In genomic region chr1:83998599-83999315, GRCh38 we compare ENCODE assay signal across 8 cellular contexts. TPM values are rescaled to one million over a fixed set of nuclear protein-coding genes. Genes with fewer than 3 reads are reported as not detected.
DNase-seq lines count a peak whose midpoint lies in the region; ATAC-seq and TF ChIP-seq lines count a peak whose summit lies in the region.

Gene TTLL7, minus strand, starts transcription at chr1:83999132. Its CDS starts 46,921 bp downstream, at chr1:83952211.

- H2BK20ac ChIP-seq in H9 (ENCODE audit: low read depth, low read length, poor library complexity, severe bottlenecking): no peak within 1 kb of the TSS

- H3K79me1 ChIP-seq in H9 (ENCODE audit: insufficient read depth, low read depth, low read length, poor library complexity, severe bottlenecking): no peaks in the 10 kb centered on the region

- H3K27ac ChIP-seq in H9 (ENCODE audit: insufficient read length, low read depth, low read length) (no peak within 1 kb of the TSS), right atrium auricular region (peak within 1 kb of the TSS; percentile 86 to 89), psoas muscle (peak within 1 kb of the TSS; percentile 86), uterus (peak within 1 kb of the TSS; percentile 74 to 83)

- H3K14ac ChIP-seq in H9 (ENCODE audit: insufficient read depth, low read length): peak within 1 kb of the TSS; percentile 96

- H3K4me2 ChIP-seq in H9 (ENCODE audit: insufficient read depth, insufficient read length, low read length): peak within 1 kb of the TSS; percentile 44

- no peaks in the 10 kb centered on the region for H3K9me3 ChIP-seq in H9 (ENCODE audit: control insufficient read depth, low read depth, low read length)
- no peaks in the 10 kb centered on the region for H3K9me3 ChIP-seq in adipocyte (ENCODE audit: control insufficient read depth, low read length)
- H3K9me3 ChIP-seq in right atrium auricular region: no peaks in the 10 kb centered on the region
- no peaks in the 10 kb centered on the region for H3K9me3 ChIP-seq in psoas muscle
- H3K9me3 ChIP-seq in uterus: no peaks in the 10 kb centered on the region

- no peak within 1 kb of the TSS for H4K91ac ChIP-seq in H9 (ENCODE audit: insufficient read length, low read depth, low read length)

- H3K9me3 Mint-ChIP-seq in H9: no peaks in the 10 kb centered on the region

- no peaks in the 10 kb centered on the region for H3K23me2 ChIP-seq in H9 (ENCODE audit: insufficient read length, low read depth, low read length, poor library complexity, severe bottlenecking)

- H3K27me3 ChIP-seq in H9 (ENCODE audit: insufficient read depth, low read length) (peaks cover 13% of the 10 kb centered on the region; the same call in 1 of the 2 replicates), adipocyte (replicated peaks; ENCODE audit: control insufficient read depth, insufficient read depth, low read length) (no peaks in the 10 kb centered on the region), right atrium auricular region (no peaks in the 10 kb centered on the region), psoas muscle (ENCODE audit: insufficient read depth in 3 of 3, low read length in 2 of 3) (no peaks in the 10 kb centered on the region), uterus (no peaks in the 10 kb centered on the region)

- H3K79me2 ChIP-seq in H9 (ENCODE audit: insufficient read depth, low read length): no peaks in the 10 kb centered on the region

- peak within 1 kb of the TSS; percentile 10 for H2BK120ac ChIP-seq in H9 (ENCODE audit: low read depth, low read length, poor library complexity, severe bottlenecking)

- H3K4me1 ChIP-seq in H9 (ENCODE audit: insufficient read depth, low read length): no peaks in the 10 kb centered on the region
- peaks cover 3% of the 10 kb centered on the region for H3K4me1 ChIP-seq in adipocyte (ENCODE audit: control insufficient read depth, insufficient read depth, low read length)
- H3K4me1 ChIP-seq in right atrium auricular region: peaks cover 0 to 6% of the 10 kb centered on the region in 2 donors
- peaks cover 4% of the 10 kb centered on the region for H3K4me1 ChIP-seq in psoas muscle
- H3K4me1 ChIP-seq in uterus: no peaks in the 10 kb centered on the region

- no peak within 1 kb of the TSS for H4K5ac ChIP-seq in H9 (ENCODE audit: insufficient read length, low read depth, low read length)

- H3K4me1 Mint-ChIP-seq in H9: peaks cover 10% of the 10 kb centered on the region in 2 experiments

- peak in 1 of 2 donors; percentile 33 for TF ChIP-seq POLR2A in uterus (IDR thresholded peaks at IDR 0.05)

- H3K4me3 ChIP-seq in adipocyte (ENCODE audit: low read length) (peak within 1 kb of the TSS; percentile 87), right atrium auricular region (peak within 1 kb of the TSS; percentile 90 to 91), psoas muscle (peak within 1 kb of the TSS; percentile 94), uterus (peak within 1 kb of the TSS; percentile 61 to 64)

- H3K36me3 ChIP-seq in adipocyte (ENCODE audit: control insufficient read depth, insufficient read depth, low read length, severe bottlenecking) (no peaks in the 10 kb centered on the region), right atrium auricular region (no peaks in the 10 kb centered on the region), psoas muscle (ENCODE audit: insufficient read depth in 1 of 2, low read depth in 1 of 2) (no peaks in the 10 kb centered on the region), uterus (no peaks in the 10 kb centered on the region)

- H2AFZ ChIP-seq in H9 (ENCODE audit: low read length): peak within 1 kb of the TSS; percentile 78

- peaks cover 85% of the 10 kb centered on the region for H3K27me3 Mint-ChIP-seq in H9 (ENCODE audit: low read depth)

- WGBS in H9 (ENCODE audit: extremely low coverage, insufficient read length, low lambda C conversion rate): no CpG with 5 or more reads among the region's 66 CpGs
- WGBS in psoas muscle, 3 donors: 0 to 1% (median 0%) methylated on average over 48 to 66 of the region's 66 CpGs

- peak; percentile 38 for DNase-seq in GDM1 (lab: John Stamatoyannopoulos, UW)
- DNase-seq in H9: peak; percentile 86
- peak; percentile 72 for DNase-seq in M059J (ENCODE audit: low read depth)
- DNase-seq in SKM-1 (lab: John Stamatoyannopoulos, UW; ENCODE audit: unreplicated experiment): peak; percentile 62
- DNase-seq in adipocyte (ENCODE audit: low read depth): peak; percentile 88
- peak; percentile 75 for DNase-seq in right atrium auricular region (ENCODE audit: low spot score)
- DNase-seq in psoas muscle: peak; percentile 85 to 91
- DNase-seq in uterus: peak; percentile 62 to 72

- no peak within 1 kb of the TSS for H2BK5ac ChIP-seq in H9 (ENCODE audit: insufficient read length, low read length)

- H3K18ac ChIP-seq in H9 (ENCODE audit: insufficient read length, low read depth, low read length): peak within 1 kb of the TSS; percentile 89

- no peak within 1 kb of the TSS for H2AK5ac ChIP-seq in H9 (ENCODE audit: insufficient read length, low read length)

- H3T11ph ChIP-seq in H9 (ENCODE audit: low read length): no peak within 1 kb of the TSS

- peak; percentile 96 to 99 (median 97) for ATAC-seq in psoas muscle

- peak within 1 kb of the TSS; percentile 81 to 92 for H3K4me3 Mint-ChIP-seq in H9

- H3K23ac ChIP-seq in H9 (ENCODE audit: insufficient read length, low read depth, low read length): no peak within 1 kb of the TSS

- no peak within 1 kb of the TSS for H2BK12ac ChIP-seq in H9 (ENCODE audit: insufficient read length, low read depth, low read length)

- intact Hi-C loops in psoas muscle (cut with DNase I): loop anchor here in 1 of 2 donors (2.0 kb wide), 1 partner anchor 78 kb away; no protein-coding TSS in a partner anchor
- intact Hi-C loops in uterus (cut with DNase I; ENCODE audit: low total_unique reads): no loop called here

- H3K27ac Mint-ChIP-seq in H9: peak within 1 kb of the TSS in 2 of 3 experiments; percentile 80 to 96; a peak in 4 of 7 replicates

- no peak within 1 kb of the TSS for H2BK15ac ChIP-seq in H9 (ENCODE audit: low read depth, low read length)

- TF ChIP-seq CTCF in H9 (conservative IDR thresholded peaks at IDR 0.05) (no peak), right atrium auricular region (IDR thresholded peaks at IDR 0.05) (no peak), psoas muscle (IDR thresholded peaks at IDR 0.05) (no peak), uterus (IDR thresholded peaks at IDR 0.05) (peak in 1 of 4 experiments; percentile 6)

- H3K4ac ChIP-seq in H9 (ENCODE audit: low read depth, low read length): no peak within 1 kb of the TSS

- no peak within 1 kb of the TSS for H3K56ac ChIP-seq in H9 (ENCODE audit: insufficient read length, low read depth, low read length)

- H4K8ac ChIP-seq in H9 (replicated peaks; ENCODE audit: insufficient read length, low read depth, low read length): no peak within 1 kb of the TSS

- H3K36me3 Mint-ChIP-seq in H9 (ENCODE audit: insufficient read depth in 1 of 3, low read depth in 3 of 3): no peaks in the 10 kb centered on the region

- H3K9ac ChIP-seq in H9 (ENCODE audit: extremely low read depth, insufficient read length, low read length) (peak within 1 kb of the TSS; percentile 71), adipocyte (ENCODE audit: low read length) (peak within 1 kb of the TSS; percentile 90)

- H4K20me1 ChIP-seq in H9 (ENCODE audit: control insufficient read depth, insufficient read depth, insufficient read length): no peaks in the 10 kb centered on the region

RNA-seq across cellular contexts. Expression of gene TTLL7, which starts in this region (rescaled TPM):
- 3.4 and 6.6 TPM in 2 replicates for total RNA-seq in H9 (2021)
- 5.7 and 13.4 TPM in 2 replicates for total RNA-seq in M059J (2014; rRNA removed; shearing (Covaris generic))
- total RNA-seq in right atrium auricular region: 10 to 100 TPM; 10.8 to 17.4 TPM
- total RNA-seq in psoas muscle: 10 to 100 TPM in 1 of 4 donors, 1 to 10 TPM in 3; 5.0 to 13.0 (median 8.6) TPM
- 1 to 10 TPM; 1.1 to 4.2 (median 2.4) TPM for polyA plus RNA-seq in psoas muscle
- total RNA-seq in uterus: 10 to 100 TPM; 16.2 to 61.0 (median 34.1) TPM

Comparison
In these comparisons a context has a peak if more than half of its experiments do, and no peak if none do; other contexts are left out.
1. DNase-seq: peak in every context shown above with its lines; median percentile 88 in adipocyte; 88 in psoas muscle; 86 in H9; 75 in right atrium auricular region; 72 in M059J; 67 in uterus; 62 in SKM-1; 38 in GDM1.